Comparison of ENCODE assay signal across 9 cellular contexts in genomic region chr22:37187891-37188761, GRCh38. TPM values are rescaled to one million over a fixed set of nuclear protein-coding genes. Genes with fewer than 3 reads are reported as not detected.
A peak's percentile ranks its signal among the peaks of the same experiment; 100 is the strongest.
DNase-seq lines count a peak whose midpoint lies in the region; ATAC-seq, FAIRE-seq and TF ChIP-seq lines count a peak whose summit lies in the region.
"Had no signal": no experiment of that assay in that cellular context is flagged by ENCODE, and none has a peak within 500 bp of the region (broad histone marks: within the 10 kb centered on the region; RNA-seq: fewer than 3 reads in every experiment).

Gene C1QTNF6 (minus strand): TSS chr22:37188247. CDS start chr22:37188213, 34 bp downstream.

- intact Hi-C loops in Right ventricle myocardium inferior (cut with DNase I) = no loop called here
- intact Hi-C loops in psoas muscle (cut with DNase I) = no loop called here

- H3K9me3 ChIP-seq in psoas muscle = no peaks in the 10 kb centered on the region

- TF ChIP-seq CTCF in psoas muscle (IDR thresholded peaks at IDR 0.05) = no peak

- no peaks in the 10 kb centered on the region for H3K27me3 ChIP-seq in psoas muscle (ENCODE audit: insufficient read depth in 3 of 3, low read length in 2 of 3)

- no peaks in the 10 kb centered on the region for H3K36me3 ChIP-seq in psoas muscle (ENCODE audit: insufficient read depth in 1 of 2, low read depth in 1 of 2)

- peak; percentile 92 for FAIRE-seq in G401.6 (lab: Jason Lieb, UNC)

- H3K4me1 ChIP-seq in psoas muscle = peaks cover 40% of the 10 kb centered on the region

- WGBS in psoas muscle, 3 donors = 30 to 41% (median 32%) methylated on average over 17 of the region's 17 CpGs

- ATAC-seq in Right ventricle myocardium inferior (peak; percentile 86), psoas muscle (peak; percentile 40 to 61 (median 54)), HG02588 (IDR thresholded peaks at IDR 0.05; ENCODE audit: unreplicated experiment) (no peak), HG02938 (IDR thresholded peaks at IDR 0.05; ENCODE audit: unreplicated experiment) (no peak), GM19035 (IDR thresholded peaks at IDR 0.05; ENCODE audit: unreplicated experiment) (no peak)

- DNase-seq in UCSD-AML1 (lab: John Stamatoyannopoulos, UW; ENCODE audit: unreplicated experiment) (peak; percentile 56), Right ventricle myocardium inferior (ENCODE audit: missing footprints) (peak; percentile 77), psoas muscle (peak; percentile 31 to 56), HPDE6-E6E7 (ENCODE audit: extremely low spot score) (no peak)

- H3K4me3 ChIP-seq in psoas muscle = peak within 1 kb of the TSS; percentile 52

- peak within 1 kb of the TSS; percentile 73 for H3K27ac ChIP-seq in psoas muscle
- H3K27ac ChIP-seq: KMS-11 had no signal

RNA-seq across cellular contexts. Expression of gene C1QTNF6, which starts in this region (rescaled TPM):
- 1.6 TPM for total RNA-seq in Right ventricle myocardium inferior
- 1 to 10 TPM in 3 of 4 donors, under 1 TPM in 1; 0.75 to 8.2 (median 1.0) TPM for total RNA-seq in psoas muscle
- polyA plus RNA-seq in psoas muscle = 1 to 10 TPM in 2 of 3 donors, under 1 TPM in 1; 0.66 to 1.8 (median 1.1) TPM

Comparison
In these comparisons a context has a peak if more than half of its experiments do, and no peak if none do; other contexts are left out.
1. ATAC-seq: peak in Right ventricle myocardium inferior (single experiment) and psoas muscle (4 of 4); none in HG02588 (single experiment), HG02938 (single experiment) and GM19035 (single experiment).